Comparison of ENCODE assay signal across 1 cellular context in the genomic region with DNA sequence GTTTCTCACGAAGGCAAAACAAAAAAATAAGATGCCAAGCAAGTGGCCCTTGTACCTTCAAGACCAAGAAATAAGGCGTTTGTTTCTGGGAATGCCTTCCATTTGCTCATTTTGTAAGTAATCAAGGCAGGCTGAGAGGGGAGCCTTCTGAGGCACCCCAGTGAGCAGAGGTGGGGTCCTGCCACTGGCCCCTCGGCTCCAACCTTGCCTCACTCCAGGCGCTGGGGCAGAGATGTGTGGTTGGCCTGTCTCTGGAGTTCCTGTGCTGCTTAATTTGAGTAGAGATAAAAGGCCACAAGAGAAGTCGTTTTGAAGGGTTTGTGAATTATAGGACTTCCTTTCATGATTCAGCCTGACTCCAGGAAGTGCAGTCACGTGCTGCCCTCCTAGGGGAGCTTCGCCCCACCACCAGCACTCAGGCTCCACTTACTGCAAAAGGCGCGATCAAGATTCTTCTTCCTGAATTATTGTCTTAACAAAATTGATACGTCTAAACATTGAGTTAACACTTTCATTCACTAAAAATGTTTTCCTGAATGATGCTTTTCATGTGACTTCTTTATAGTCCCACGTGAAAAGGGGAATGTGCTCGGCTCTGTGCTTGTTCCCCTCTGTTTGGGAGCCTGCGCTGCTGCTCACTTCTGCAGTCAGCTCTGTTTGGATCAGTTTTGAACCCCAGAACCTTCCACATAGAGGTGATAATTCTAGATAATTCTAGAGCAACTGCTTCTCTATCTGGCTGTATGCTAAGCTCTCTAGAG.
TF ChIP-seq lines count a peak whose summit lies in the region.

No MANE protein-coding gene starts in this region.

TF ChIP-seq in K562, 482 proteins besides CTCF, POLR2A, EP300 and RAD21 (continued from another document and continues in another):
- TF ChIP-seq, protein P1, sequence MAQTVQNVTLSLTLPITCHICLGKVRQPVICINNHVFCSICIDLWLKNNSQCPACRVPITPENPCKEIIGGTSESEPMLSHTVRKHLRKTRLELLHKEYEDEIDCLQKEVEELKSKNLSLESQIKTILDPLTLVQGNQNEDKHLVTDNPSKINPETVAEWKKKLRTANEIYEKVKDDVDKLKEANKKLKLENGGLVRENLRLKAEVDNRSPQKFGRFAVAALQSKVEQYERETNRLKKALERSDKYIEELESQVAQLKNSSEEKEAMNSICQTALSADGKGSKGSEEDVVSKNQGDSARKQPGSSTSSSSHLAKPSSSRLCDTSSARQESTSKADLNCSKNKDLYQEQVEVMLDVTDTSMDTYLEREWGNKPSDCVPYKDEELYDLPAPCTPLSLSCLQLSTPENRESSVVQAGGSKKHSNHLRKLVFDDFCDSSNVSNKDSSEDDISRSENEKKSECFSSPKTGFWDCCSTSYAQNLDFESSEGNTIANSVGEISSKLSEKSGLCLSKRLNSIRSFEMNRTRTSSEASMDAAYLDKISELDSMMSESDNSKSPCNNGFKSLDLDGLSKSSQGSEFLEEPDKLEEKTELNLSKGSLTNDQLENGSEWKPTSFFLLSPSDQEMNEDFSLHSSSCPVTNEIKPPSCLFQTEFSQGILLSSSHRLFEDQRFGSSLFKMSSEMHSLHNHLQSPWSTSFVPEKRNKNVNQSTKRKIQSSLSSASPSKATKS (CRISPR knock-in tag; IDR thresholded peaks at IDR 0.05) = no peak
- TF ChIP-seq PRMT5 (CRISPR knock-in tag; IDR thresholded peaks at IDR 0.05) = no peak
- TF ChIP-seq MGA (IDR thresholded peaks at IDR 0.05) = peak; percentile 83
- no peak for TF ChIP-seq SMARCE1 (IDR thresholded peaks at IDR 0.05)
- no peak for TF ChIP-seq PML (IDR thresholded peaks at IDR 0.05; ENCODE audit: low read length)
- no peak for TF ChIP-seq MAFK (IDR thresholded peaks at IDR 0.05; ENCODE audit: low read length)
- TF ChIP-seq ARNT (IDR thresholded peaks at IDR 0.05) = peak in 1 of 2 experiments; percentile 96; a peak in 2 of 4 replicates
- peak; percentile 74 for TF ChIP-seq ELF1 (tag; IDR thresholded peaks at IDR 0.05)
- TF ChIP-seq NEUROD1 (IDR thresholded peaks at IDR 0.05; ENCODE audit: borderline replicate concordance, low read depth, low read length, partially characterized antibody) = no peak
- no peak for TF ChIP-seq NFYB (IDR thresholded peaks at IDR 0.05; ENCODE audit: extremely low read depth, insufficient read length)
- TF ChIP-seq PHTF2 (CRISPR knock-in tag; IDR thresholded peaks at IDR 0.05) = no peak
- TF ChIP-seq, protein P2, sequence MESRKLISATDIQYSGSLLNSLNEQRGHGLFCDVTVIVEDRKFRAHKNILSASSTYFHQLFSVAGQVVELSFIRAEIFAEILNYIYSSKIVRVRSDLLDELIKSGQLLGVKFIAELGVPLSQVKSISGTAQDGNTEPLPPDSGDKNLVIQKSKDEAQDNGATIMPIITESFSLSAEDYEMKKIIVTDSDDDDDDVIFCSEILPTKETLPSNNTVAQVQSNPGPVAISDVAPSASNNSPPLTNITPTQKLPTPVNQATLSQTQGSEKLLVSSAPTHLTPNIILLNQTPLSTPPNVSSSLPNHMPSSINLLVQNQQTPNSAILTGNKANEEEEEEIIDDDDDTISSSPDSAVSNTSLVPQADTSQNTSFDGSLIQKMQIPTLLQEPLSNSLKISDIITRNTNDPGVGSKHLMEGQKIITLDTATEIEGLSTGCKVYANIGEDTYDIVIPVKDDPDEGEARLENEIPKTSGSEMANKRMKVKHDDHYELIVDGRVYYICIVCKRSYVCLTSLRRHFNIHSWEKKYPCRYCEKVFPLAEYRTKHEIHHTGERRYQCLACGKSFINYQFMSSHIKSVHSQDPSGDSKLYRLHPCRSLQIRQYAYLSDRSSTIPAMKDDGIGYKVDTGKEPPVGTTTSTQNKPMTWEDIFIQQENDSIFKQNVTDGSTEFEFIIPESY (CRISPR knock-in tag; IDR thresholded peaks at IDR 0.05) = no peak
- no peak for TF ChIP-seq TFAM (CRISPR knock-in tag; conservative IDR thresholded peaks at IDR 0.05)
- no peak for TF ChIP-seq ZNF436 (CRISPR knock-in tag; IDR thresholded peaks at IDR 0.05)
- TF ChIP-seq RREB1 (CRISPR knock-in tag; IDR thresholded peaks at IDR 0.05) = no peak
- no peak for TF ChIP-seq STAG1 (CRISPR knock-in tag; IDR thresholded peaks at IDR 0.05; ENCODE audit: borderline replicate concordance)
- TF ChIP-seq ZFP36 (IDR thresholded peaks at IDR 0.05; ENCODE audit: low read depth, low read length, partially characterized antibody) = no peak
- TF ChIP-seq BHLHE40 (IDR thresholded peaks at IDR 0.05; ENCODE audit: low read length) = peak; percentile 95
- peak; percentile 84; the same call in 1 of the 2 replicates for TF ChIP-seq TOE1 (IDR thresholded peaks at IDR 0.05; ENCODE audit: borderline replicate concordance)
- TF ChIP-seq TOE1 (CRISPR knock-in tag; IDR thresholded peaks at IDR 0.05; ENCODE audit: borderline replicate concordance, low read depth) = no peak
- no peak for TF ChIP-seq HNRNPUL1 (IDR thresholded peaks at IDR 0.05; ENCODE audit: low read length)
- TF ChIP-seq ZKSCAN1 (IDR thresholded peaks at IDR 0.05; ENCODE audit: low read depth, low read length) = no peak
- TF ChIP-seq, protein P3, sequence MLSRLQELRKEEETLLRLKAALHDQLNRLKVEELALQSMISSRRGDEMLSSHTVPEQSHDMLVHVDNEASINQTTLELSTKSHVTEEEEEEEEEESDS (CRISPR knock-in tag; IDR thresholded peaks at IDR 0.05) = no peak
- TF ChIP-seq ETV5 (CRISPR knock-in tag; IDR thresholded peaks at IDR 0.05; ENCODE audit: low read depth) = peak; percentile 55; the same call in 1 of the 2 replicates
- no peak for TF ChIP-seq PBX2 (CRISPR knock-in tag; IDR thresholded peaks at IDR 0.05; ENCODE audit: low read depth)
- peak; percentile 62 for TF ChIP-seq PBX2 (tag; conservative IDR thresholded peaks at IDR 0.05; ENCODE audit: low read depth)
- peak; percentile 38; the same call in 1 of the 2 replicates for TF ChIP-seq ARID1B (IDR thresholded peaks at IDR 0.05)
